1 cellular context compared by ENCODE assay signal in genomic region chr15:41883484-41883825, GRCh38.
TF ChIP-seq lines count a peak whose summit lies in the region.

No MANE protein-coding gene starts in this region.

TF ChIP-seq in liver, 16 proteins besides CTCF, POLR2A, EP300 and RAD21 (continued from another document):
- TF ChIP-seq REST (IDR thresholded peaks at IDR 0.05) (no peak), SP1 (IDR thresholded peaks at IDR 0.05) (no peak)
TF ChIP-seq in liver: peak in this region for 3.
